7 cellular contexts compared by ENCODE assay signal in the genomic region with DNA sequence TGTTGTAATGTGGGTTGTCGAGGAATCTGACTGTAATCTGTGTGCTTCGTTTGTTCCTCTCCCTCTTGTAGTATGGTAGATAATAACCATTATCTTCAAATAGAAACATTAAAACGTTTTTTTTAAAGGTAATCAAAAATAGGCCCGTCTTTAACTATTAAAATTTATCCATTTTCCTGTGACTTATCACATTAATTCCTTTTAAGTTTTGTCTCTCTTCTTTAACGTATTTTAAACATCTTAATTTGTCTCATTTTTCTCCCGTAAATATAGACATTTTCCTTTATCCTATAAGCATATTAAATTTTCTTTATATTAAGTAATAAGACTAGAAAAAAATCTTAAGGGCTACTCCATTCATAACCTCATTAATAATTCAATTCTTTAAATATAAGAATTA.
"Had no signal": no experiment of that assay in that cellular context is flagged by ENCODE, and none has a peak within 500 bp of the region (broad histone marks: within the 10 kb centered on the region; RNA-seq: fewer than 3 reads in every experiment).

No MANE protein-coding gene starts in this region.

- H3K4me2 ChIP-seq: GM23338 had no signal

- ATAC-seq: GM23338, HepG2 had no signal

- FAIRE-seq: H1, H54, HepG2 had no signal

- DNase-seq: H9, HCEC 1CT had no signal

- H3K4me3 ChIP-seq: GM23338 had no signal

- H2AFZ ChIP-seq: GM23338 had no signal

- H3K27ac ChIP-seq: HL-60 had no signal
